In the genomic region with DNA sequence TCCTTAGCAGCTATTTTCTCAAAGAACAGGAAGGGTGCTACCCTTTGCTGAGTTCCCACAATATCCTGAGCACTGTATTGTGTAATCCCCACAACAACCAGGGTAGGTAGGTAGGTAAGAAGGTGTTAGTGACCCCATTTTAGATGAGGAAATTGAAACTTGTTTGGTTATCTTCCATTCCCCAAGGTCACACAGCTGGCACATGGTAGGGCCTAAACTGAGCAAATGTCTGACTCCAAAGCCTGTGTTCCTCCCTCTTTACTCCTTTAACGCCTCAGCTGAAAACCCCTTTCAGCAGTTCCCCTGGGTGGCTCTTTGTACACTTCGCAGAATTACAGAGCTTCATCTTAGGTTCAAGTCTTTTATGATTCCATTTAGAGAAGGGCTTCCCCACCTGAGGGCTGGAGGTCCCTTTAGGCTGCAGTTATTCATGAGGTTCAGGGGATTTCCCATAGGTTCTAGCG, we compare ENCODE assay signal across 17 cellular contexts. TPM values are rescaled to one million over a fixed set of nuclear protein-coding genes. Genes with fewer than 3 reads are reported as not detected.
DNase-seq lines count a peak whose midpoint lies in the region; ATAC-seq, FAIRE-seq and TF ChIP-seq lines count a peak whose summit lies in the region.
"Had no signal": no experiment of that assay in that cellular context is flagged by ENCODE, and none has a peak within 500 bp of the region (broad histone marks: within the 10 kb centered on the region; RNA-seq: fewer than 3 reads in every experiment).

No MANE protein-coding gene starts in this region.

- no peak overlapping the region for H3K4me3 ChIP-seq in CD8-positive, alpha-beta T cell (ENCODE audit: low read depth, low read length)
- no peak overlapping the region for H3K4me3 ChIP-seq in small intestine (ENCODE audit: low read depth in 1 of 2, low read length in 2 of 2)
- H3K4me3 ChIP-seq: GM23338, SK-N-MC had no signal

- peaks cover 30% of the 10 kb centered on the region for H3K4me1 ChIP-seq in CD8-positive, alpha-beta T cell (ENCODE audit: insufficient read depth, low read length)
- H3K4me1 ChIP-seq in small intestine (ENCODE audit: control insufficient read depth in 2 of 2, insufficient read depth in 1 of 2, low read depth in 1 of 2, low read length in 1 of 2) = no peaks in the 10 kb centered on the region

- H3K9me3 Mint-ChIP-seq in CD8-positive, alpha-beta T cell = no peaks in the 10 kb centered on the region
- H3K9me3 Mint-ChIP-seq in activated T-helper 1 cell treated with anti-CD3 and anti-CD28 coated beads, Interleukin-12 subunit alpha, Interleukin-12 subunit beta, Interleukin-2, Interleukin-4 antibody, amounts not matched to agents 30 ng/mL and 10 ng/mL and 1 ng/mL, durations not matched to agents 14 hours and 24 hours and 36 hours = peaks cover 8% of the 10 kb centered on the region
- no peaks in the 10 kb centered on the region for H3K9me3 Mint-ChIP-seq in natural killer cell
- H3K9me3 Mint-ChIP-seq: GM23338 had no signal

- no peak for TF ChIP-seq CTCF in CD8-positive, alpha-beta T cell (IDR thresholded peaks at IDR 0.05)
- no peak for TF ChIP-seq CTCF in natural killer cell (IDR thresholded peaks at IDR 0.05)

- 77 to 90% (median 80%) methylated on average over 3 of the region's 3 CpGs for WGBS in small intestine, 3 donors

- CTCF ChIA-PET in CD8-positive, alpha-beta T cell (lab: Charles Lee) = interaction anchor here (0.6 to 3.4 kb wide), 5 partner anchors 10 to 94 kb away, joined by 3 to 9 read pairs (median 3); no protein-coding TSS in a partner anchor

- no peaks in the 10 kb centered on the region for H3K27me3 Mint-ChIP-seq in CD8-positive, alpha-beta T cell (ENCODE audit: low read depth)
- peaks cover 11% of the 10 kb centered on the region for H3K27me3 Mint-ChIP-seq in activated T-helper 1 cell treated with anti-CD3 and anti-CD28 coated beads, Interleukin-12 subunit alpha, Interleukin-12 subunit beta, Interleukin-2, Interleukin-4 antibody, amounts not matched to agents 30 ng/mL and 10 ng/mL and 1 ng/mL, durations not matched to agents 14 hours and 24 hours and 36 hours (ENCODE audit: insufficient read depth)
- peaks cover 4 to 24% of the 10 kb centered on the region in 2 donors for H3K27me3 Mint-ChIP-seq in natural killer cell (ENCODE audit: low read depth in 2 of 2)

- no peaks in the 10 kb centered on the region for H3K9me3 ChIP-seq in CD8-positive, alpha-beta T cell (ENCODE audit: low read length)
- H3K9me3 ChIP-seq in small intestine (ENCODE audit: control insufficient read depth, low read depth) = no peaks in the 10 kb centered on the region

- peak overlapping the region; percentile 45 for H3K27ac ChIP-seq in CD8-positive, alpha-beta T cell (ENCODE audit: low read depth, low read length)
- H3K27ac ChIP-seq in small intestine (ENCODE audit: low read depth in 1 of 2, low read length in 1 of 2) = no peak overlapping the region
- H3K27ac ChIP-seq: SK-N-MC had no signal

- ATAC-seq in CD8-positive, alpha-beta T cell = peak; percentile 91
- peak; percentile 56 for ATAC-seq in GM18868 (IDR thresholded peaks at IDR 0.05; ENCODE audit: unreplicated experiment)
- peak; percentile 63 to 82 (median 66) for ATAC-seq in natural killer cell
- ATAC-seq: GM23338, left cardiac atrium had no signal

- H3K4me1 Mint-ChIP-seq in CD8-positive, alpha-beta T cell (ENCODE audit: low read depth) = peaks cover 37% of the 10 kb centered on the region
- H3K4me1 Mint-ChIP-seq in activated T-helper 1 cell treated with anti-CD3 and anti-CD28 coated beads, Interleukin-12 subunit alpha, Interleukin-12 subunit beta, Interleukin-2, Interleukin-4 antibody, amounts not matched to agents 30 ng/mL and 10 ng/mL and 1 ng/mL, durations not matched to agents 14 hours and 24 hours and 36 hours (ENCODE audit: low read depth) = peaks cover 17% of the 10 kb centered on the region
- peaks cover 17 to 19% of the 10 kb centered on the region in 2 donors for H3K4me1 Mint-ChIP-seq in natural killer cell

- POLR2A ChIA-PET in CD8-positive, alpha-beta T cell (lab: Charles Lee) = interaction anchor here (0.6 to 1.4 kb wide), 8 partner anchors 9 to 447 kb away, joined by 3 to 5 read pairs (median 4); a partner anchor contains a TSS

- no peaks in the 10 kb centered on the region for H3K27me3 ChIP-seq in CD8-positive, alpha-beta T cell (ENCODE audit: insufficient read depth, low read length)
- no peaks in the 10 kb centered on the region for H3K27me3 ChIP-seq in small intestine (ENCODE audit: control insufficient read depth in 2 of 2, insufficient read depth in 2 of 2, low read length in 2 of 2)

- peak in 3 of 7 experiments; percentile 26 to 56 (median 43) for DNase-seq in CD8-positive, alpha-beta T cell
- peak; percentile 11 for DNase-seq in activated T-helper 1 cell treated with anti-CD3 and anti-CD28 coated beads, Interleukin-12 subunit alpha, Interleukin-12 subunit beta, Interleukin-2, Interleukin-4 antibody, amounts not matched to agents 30 ng/mL and 10 ng/mL and 1 ng/mL, durations not matched to agents 14 hours and 24 hours and 36 hours (ENCODE audit: low spot score)
- DNase-seq in natural killer cell (no peak), small intestine (no peak), T-helper 9 cell (no peak), DMS 273 treated with DMSO at 0.1 percent for 48 hours (lab: John Stamatoyannopoulos, UW) (no peak)
- DNase-seq: hypothalamus, IMR-90, left cardiac atrium, NCI-H1417, NCI-H446 treated with DMSO at 0.1 percent for 48 hours, trophoblast cell had no signal

- FAIRE-seq in small intestine (lab: Jason Lieb, UNC) = no peak
- FAIRE-seq: bronchial epithelial cell, G401.6 had no signal

- H3K36me3 Mint-ChIP-seq in CD8-positive, alpha-beta T cell = no peaks in the 10 kb centered on the region
- H3K36me3 Mint-ChIP-seq in activated T-helper 1 cell treated with anti-CD3 and anti-CD28 coated beads, Interleukin-12 subunit alpha, Interleukin-12 subunit beta, Interleukin-2, Interleukin-4 antibody, amounts not matched to agents 30 ng/mL and 10 ng/mL and 1 ng/mL, durations not matched to agents 14 hours and 24 hours and 36 hours (ENCODE audit: low read depth) = peaks cover 10% of the 10 kb centered on the region
- no peaks in the 10 kb centered on the region for H3K36me3 Mint-ChIP-seq in natural killer cell

- peak overlapping the region; percentile 49 for H3K4me3 Mint-ChIP-seq in CD8-positive, alpha-beta T cell
- H3K4me3 Mint-ChIP-seq in activated T-helper 1 cell treated with anti-CD3 and anti-CD28 coated beads, Interleukin-12 subunit alpha, Interleukin-12 subunit beta, Interleukin-2, Interleukin-4 antibody, amounts not matched to agents 30 ng/mL and 10 ng/mL and 1 ng/mL, durations not matched to agents 14 hours and 24 hours and 36 hours = peak overlapping the region; percentile 41
- peak overlapping the region; percentile 65 for H3K4me3 Mint-ChIP-seq in natural killer cell
- H3K4me3 Mint-ChIP-seq: GM23338 had no signal

- no peaks in the 10 kb centered on the region for H3K36me3 ChIP-seq in CD8-positive, alpha-beta T cell (ENCODE audit: insufficient read depth, low read length)
- no peaks in the 10 kb centered on the region for H3K36me3 ChIP-seq in small intestine (ENCODE audit: control insufficient read depth in 2 of 2, insufficient read depth in 2 of 2, low read length in 2 of 2)

- H3K27ac Mint-ChIP-seq in CD8-positive, alpha-beta T cell = peak overlapping the region; percentile 94
- H3K27ac Mint-ChIP-seq in activated T-helper 1 cell treated with anti-CD3 and anti-CD28 coated beads, Interleukin-12 subunit alpha, Interleukin-12 subunit beta, Interleukin-2, Interleukin-4 antibody, amounts not matched to agents 30 ng/mL and 10 ng/mL and 1 ng/mL, durations not matched to agents 14 hours and 24 hours and 36 hours = peak overlapping the region; percentile 91
- peak overlapping the region; percentile 83 to 89 for H3K27ac Mint-ChIP-seq in natural killer cell
- H3K27ac Mint-ChIP-seq: GM23338 had no signal

- intact Hi-C loops in CD8-positive, alpha-beta T cell (cut with DNase I, micrococcal nuclease) = loop anchor here in 1 of 2 experiments (1.0 kb wide), 1 partner anchor 26 kb away; a partner anchor contains a TSS
- intact Hi-C loops in activated T-helper 1 cell treated with anti-CD3 and anti-CD28 coated beads, Interleukin-12 subunit alpha, Interleukin-12 subunit beta, Interleukin-2, Interleukin-4 antibody, amounts not matched to agents 30 ng/mL and 10 ng/mL and 1 ng/mL, durations not matched to agents 14 hours and 24 hours and 36 hours (cut with micrococcal nuclease) = loop anchor here (1.0 kb wide), 1 partner anchor 26 kb away; a partner anchor contains a TSS
- intact Hi-C loops in natural killer cell (cut with micrococcal nuclease) = no loop called here

RNA-seq across cellular contexts. Expression of a gene that starts 26.5 kb away (rescaled TPM):
- total RNA-seq in CD8-positive, alpha-beta T cell = 1 to 10 TPM; 5.6 to 6.4 TPM
- total RNA-seq in activated T-helper 1 cell treated with anti-CD3 and anti-CD28 coated beads, Interleukin-12 subunit alpha, Interleukin-12 subunit beta, Interleukin-2, Interleukin-4 antibody, amounts not matched to agents 30 ng/mL and 10 ng/mL and 1 ng/mL, durations not matched to agents 14 hours and 24 hours and 36 hours = 11.4 and 12.3 TPM in 2 replicates
- 10 to 100 TPM; 12.1 to 21.3 (median 15.5) TPM for total RNA-seq in natural killer cell
- 1 to 10 TPM; 3.0 to 5.9 (median 4.9) TPM for polyA plus RNA-seq in small intestine
